Comparison of ENCODE assay signal across 16 cellular contexts in genomic region chr2:143900006-143900405, GRCh38.
DNase-seq lines count a peak whose midpoint lies in the region; ATAC-seq and TF ChIP-seq lines count a peak whose summit lies in the region.
"Had no signal": no experiment of that assay in that cellular context is flagged by ENCODE, and none has a peak within 500 bp of the region (broad histone marks: within the 10 kb centered on the region; RNA-seq: fewer than 3 reads in every experiment).

No MANE protein-coding gene starts in this region.

- no peaks in the 10 kb centered on the region for H3K9me3 ChIP-seq in breast epithelium
- no peaks in the 10 kb centered on the region for H3K9me3 ChIP-seq in trophoblast cell (ENCODE audit: insufficient read depth, low read depth, low read length)
- no peaks in the 10 kb centered on the region for H3K9me3 ChIP-seq in prostate gland

- TF ChIP-seq CTCF in MCF 10A (IDR thresholded peaks at IDR 0.05; ENCODE audit: unreplicated experiment): no peak
- no peak for TF ChIP-seq CTCF in breast epithelium (IDR thresholded peaks at IDR 0.05)
- TF ChIP-seq CTCF in epithelial cell of esophagus (IDR thresholded peaks at IDR 0.05; ENCODE audit: insufficient read depth, low read depth, low read length, missing control alignments): no peak
- TF ChIP-seq CTCF in prostate gland (IDR thresholded peaks at IDR 0.05): no peak

- H3K36me3 ChIP-seq in breast epithelium: no peaks in the 10 kb centered on the region
- no peaks in the 10 kb centered on the region for H3K36me3 ChIP-seq in trophoblast cell (ENCODE audit: control insufficient read depth in 1 of 2, insufficient read depth in 2 of 2, low read length in 2 of 2)
- H3K36me3 ChIP-seq in prostate gland: no peaks in the 10 kb centered on the region

- no peak overlapping the region for H3K9ac ChIP-seq in trophoblast cell (ENCODE audit: low read length)

- H2BK5ac ChIP-seq in trophoblast cell (ENCODE audit: low read depth, low read length, poor library complexity): no peak overlapping the region

- H2BK12ac ChIP-seq in trophoblast cell (ENCODE audit: low read length): no peak overlapping the region

- H2AK5ac ChIP-seq in trophoblast cell (ENCODE audit: low read length): no peak overlapping the region

- intact Hi-C loops in MCF 10A (cut with micrococcal nuclease): no loop called here
- intact Hi-C loops in breast epithelium (cut with DNase I; ENCODE audit: low total_unique reads): no loop called here
- intact Hi-C loops in prostate gland (cut with DNase I): no loop called here

- no TSS peak for BruUV-seq in MCF 10A (replicated peaks; lab: Mats Ljungman, UMichigan)

- no peak for ATAC-seq in HG03039 (IDR thresholded peaks at IDR 0.05; ENCODE audit: unreplicated experiment)
- ATAC-seq: CD8-positive, alpha-beta T cell had no signal

- H2BK120ac ChIP-seq in trophoblast cell (ENCODE audit: insufficient read depth, low read length, poor library complexity): no peak overlapping the region

- no peak overlapping the region for H3K4me3 ChIP-seq in breast epithelium
- H3K4me3 ChIP-seq in epithelial cell of esophagus (ENCODE audit: low read length): no peak overlapping the region
- H3K4me3 ChIP-seq in trophoblast cell (ENCODE audit: low read depth, low read length): no peak overlapping the region
- H3K4me3 ChIP-seq in prostate gland: no peak overlapping the region

- H4K12ac ChIP-seq in trophoblast cell (ENCODE audit: low read depth, low read length): no peak overlapping the region

- H3K9me3 Mint-ChIP-seq in MCF 10A (ENCODE audit: unreplicated experiment): no peaks in the 10 kb centered on the region
- H3K9me3 Mint-ChIP-seq: CD14-positive monocyte; CD8-positive, alpha-beta T cell; H9 had no signal

- no peak overlapping the region for H4K8ac ChIP-seq in trophoblast cell (ENCODE audit: low read depth, low read length)

- peaks cover 6% of the 10 kb centered on the region for H3K79me1 ChIP-seq in trophoblast cell (ENCODE audit: low read length)

- H3K14ac ChIP-seq in trophoblast cell (ENCODE audit: low read length): no peak overlapping the region

- H2AFZ ChIP-seq in trophoblast cell (ENCODE audit: insufficient read depth, low read length, poor library complexity): no peak overlapping the region

- no peaks in the 10 kb centered on the region for H3K36me3 Mint-ChIP-seq in MCF 10A (ENCODE audit: insufficient read depth, unreplicated experiment)
- H3K36me3 Mint-ChIP-seq: CD14-positive monocyte; CD8-positive, alpha-beta T cell had no signal

- no peak overlapping the region for H3K18ac ChIP-seq in trophoblast cell (ENCODE audit: low read length)

- peaks cover 26% of the 10 kb centered on the region for H3K4me1 Mint-ChIP-seq in MCF 10A (ENCODE audit: insufficient read depth, unreplicated experiment)

- no peak overlapping the region for H3K4me2 ChIP-seq in trophoblast cell (ENCODE audit: low read length)

- H3K27me3 Mint-ChIP-seq in MCF 10A (ENCODE audit: insufficient read depth, unreplicated experiment): no peaks in the 10 kb centered on the region

- peak overlapping the region; percentile 94 for H3K27ac Mint-ChIP-seq in MCF 10A (ENCODE audit: low read depth, unreplicated experiment)
- H3K27ac Mint-ChIP-seq: CD8-positive, alpha-beta T cell; H9 had no signal

- no peak overlapping the region for H3K4ac ChIP-seq in trophoblast cell (ENCODE audit: low read depth, low read length)

- H3K4me1 ChIP-seq in breast epithelium (no peaks in the 10 kb centered on the region), trophoblast cell (ENCODE audit: control insufficient read depth in 1 of 2, insufficient read depth in 2 of 2, low read length in 2 of 2) (peaks cover 4 to 10% of the 10 kb centered on the region in 2 experiments), prostate gland (replicated peaks) (no peaks in the 10 kb centered on the region)

- no peak overlapping the region for H3K4me3 Mint-ChIP-seq in MCF 10A (ENCODE audit: unreplicated experiment)
- H3K4me3 Mint-ChIP-seq: CD8-positive, alpha-beta T cell; H9 had no signal

- TF ChIP-seq POLR2A in breast epithelium (IDR thresholded peaks at IDR 0.05) (no peak), prostate gland (IDR thresholded peaks at IDR 0.05) (no peak)

- WGBS in trophoblast cell (ENCODE audit: extremely low coverage, insufficient coverage, insufficient read length): no CpG with 5 or more reads among the region's 4 CpGs
- 93% methylated on average over 4 of the region's 4 CpGs for WGBS in prostate gland

- H3K23ac ChIP-seq in trophoblast cell (ENCODE audit: low read length): no peak overlapping the region

- peaks cover 2% of the 10 kb centered on the region for H3K79me2 ChIP-seq in trophoblast cell (ENCODE audit: control insufficient read depth, insufficient read depth, low read length, poor library complexity)

- CTCF ChIA-PET in MCF 10A (lab: Yijun Ruan, JAX): no interaction called here

- H3K27ac ChIP-seq in breast epithelium (no peak overlapping the region), trophoblast cell (ENCODE audit: low read depth, low read length) (no peak overlapping the region), prostate gland (no peak overlapping the region)
- H3K27ac ChIP-seq: 22Rv1 had no signal

- H3K27me3 ChIP-seq in breast epithelium: no peaks in the 10 kb centered on the region
- H3K27me3 ChIP-seq in trophoblast cell (ENCODE audit: insufficient read depth, low read length): no peaks in the 10 kb centered on the region
- H3K27me3 ChIP-seq in prostate gland (replicated peaks; ENCODE audit: insufficient read depth): no peaks in the 10 kb centered on the region

- DNase-seq in MCF 10A (ENCODE audit: unreplicated experiment): no peak
- no peak for DNase-seq in breast epithelium (ENCODE audit: low spot score in 2 of 2)
- DNase-seq in epithelial cell of esophagus (ENCODE audit: low read depth): peak; percentile 7
- DNase-seq in trophoblast cell: peak in 1 of 2 donors; percentile 52
- no peak for DNase-seq in ureter (ENCODE audit: low spot score)
- DNase-seq in NCI-H2029 treated with DMSO at 0.1 percent for 48 hours (lab: John Stamatoyannopoulos, UW): no peak
- DNase-seq in prostate gland (ENCODE audit: low spot score): no peak
- DNase-seq: CD8-positive, alpha-beta T cell; COR-L47; DMS53; GF-D8; GOT3; H9 had no signal

- POLR2A ChIA-PET in MCF 10A (lab: Yijun Ruan, JAX): no interaction called here

- peak overlapping the region; percentile 11 for H4K91ac ChIP-seq in trophoblast cell (ENCODE audit: low read depth, low read length)
